ENCODE assay signal across 8 cellular contexts in the genomic region with DNA sequence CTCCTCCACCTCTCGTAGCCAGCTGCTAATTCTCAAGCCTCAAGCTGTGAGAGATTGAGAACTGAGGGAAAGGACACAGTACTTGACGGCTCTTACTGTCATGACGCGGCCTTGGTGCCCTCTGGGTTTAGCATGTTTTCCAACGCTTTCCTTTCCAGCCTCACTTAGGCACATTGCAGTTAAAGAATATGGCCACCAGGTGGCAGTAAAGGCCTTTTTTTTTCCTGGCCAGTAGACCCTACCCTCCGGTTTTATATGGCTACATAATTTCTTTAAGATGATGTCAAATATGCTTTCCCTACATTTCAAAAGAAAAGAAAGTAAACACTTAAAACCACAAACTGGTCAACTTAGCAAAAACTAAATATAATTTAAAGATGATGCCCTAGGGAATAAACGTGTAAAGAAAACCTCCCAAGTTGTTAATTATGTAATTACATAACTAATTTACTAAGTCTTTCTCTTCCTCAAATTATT. TPM values are rescaled to one million over a fixed set of nuclear protein-coding genes. Genes with fewer than 3 reads are reported as not detected.
DNase-seq lines count a peak whose midpoint lies in the region; ATAC-seq, FAIRE-seq and TF ChIP-seq lines count a peak whose summit lies in the region.

No MANE protein-coding gene starts in this region.

- no peaks in the 10 kb centered on the region for H3K9me3 ChIP-seq in GM12878 (replicated peaks; ENCODE audit: control insufficient read depth, insufficient read depth, low read length)

- H4K20me1 ChIP-seq in GM12878 (ENCODE audit: control insufficient read depth, insufficient read depth), result no peaks in the 10 kb centered on the region

- BruUV-seq in GM12878 (replicated peaks; lab: Mats Ljungman, UMichigan), result no TSS peak

- SMC1A ChIA-PET in GM12878 (lab: Charles Lee; ENCODE audit: uncharacterized antibody, unreplicated experiment), result interaction anchor here (0.6 to 17.9 kb wide), 32 partner anchors 9 to 839 kb away, joined by 3 to 348 read pairs (median 4); a partner anchor contains a TSS

- H3K4me1 ChIP-seq in ACC112 (ENCODE audit: control insufficient read depth, insufficient read depth, low read length, unreplicated experiment), result peaks cover 16% of the 10 kb centered on the region
- peaks cover 39% of the 10 kb centered on the region for H3K4me1 ChIP-seq in GM12878 (ENCODE audit: control insufficient read depth, insufficient read depth, low read length)

- WGBS in GM12878 (ENCODE audit: insufficient coverage, insufficient replicate concordance, low lambda C conversion rate, missing lambda C conversion rate), result 11% methylated on average over 7 of the region's 7 CpGs

- TF ChIP-seq EP300 in GM12878 (IDR thresholded peaks at IDR 0.05; ENCODE audit: borderline replicate concordance in 1 of 2, control insufficient read depth in 1 of 2, low read depth in 2 of 2, low read length in 2 of 2), result no peak

- POLR2A ChIA-PET in GM12878 (lab: Charles Lee), result interaction anchor here (0.7 kb wide), 1 partner anchor 10 kb away, joined by 3 read pairs; no protein-coding TSS in a partner anchor

- ATAC-seq in GM12878 (peak; percentile 26), HG03565 (IDR thresholded peaks at IDR 0.05; ENCODE audit: unreplicated experiment) (no peak)

- H3K36me3 ChIP-seq in ACC112 (ENCODE audit: insufficient read depth, low read length), result no peaks in the 10 kb centered on the region
- H3K36me3 ChIP-seq in GM12878 (ENCODE audit: control insufficient read depth in 2 of 2, insufficient read depth in 2 of 2, low read length in 1 of 2), result no peaks in the 10 kb centered on the region

- CTCF ChIA-PET in GM12878 (lab: Yijun Ruan, JAX), result interaction anchor here (0.6 to 3.9 kb wide), 41 partner anchors 9 to 801 kb away, joined by 3 to 30 read pairs (median 4); a partner anchor contains a TSS

- peak; percentile 68 to 80 (median 73) for TF ChIP-seq CTCF in GM12878 (IDR thresholded peaks at IDR 0.05 in 2 of 3, conservative IDR thresholded peaks at IDR 0.05 in 1 of 3; ENCODE audit: control insufficient read depth in 2 of 3, extremely low read depth in 1 of 3, insufficient read depth in 1 of 3, low read depth in 3 of 3, low read length in 3 of 3)

- H3K4me2 ChIP-seq in GM12878 (ENCODE audit: control insufficient read depth, insufficient read depth), result peak overlapping the region; percentile 54; the same call in 1 of the 2 replicates

- RAD21 ChIA-PET in GM12878 (lab: Charles Lee; ENCODE audit: unreplicated experiment), result interaction anchor here (0.8 to 7.6 kb wide), 13 partner anchors 9 to 797 kb away, joined by 3 to 105 read pairs (median 5); a partner anchor contains a TSS

- no peak overlapping the region for H3K9ac ChIP-seq in GM12878 (ENCODE audit: control insufficient read depth, insufficient read depth, low read length)

- H3K27ac ChIP-seq in ACC112 (ENCODE audit: low read depth, low read length), result no peak overlapping the region
- H3K27ac ChIP-seq in GM12878 (ENCODE audit: control insufficient read depth, insufficient read depth), result no peak overlapping the region

- intact Hi-C loops in GM12878 (cut with micrococcal nuclease; ENCODE audit: unreplicated experiment), result loop anchor here (2.0 to 10.0 kb wide), 3 partner anchors 404 to 652 kb away; a partner anchor contains a TSS

- H2AFZ ChIP-seq in ACC112 (ENCODE audit: low read length, unreplicated experiment), result peak overlapping the region; percentile 92
- peak overlapping the region; percentile 84 for H2AFZ ChIP-seq in GM12878 (ENCODE audit: control insufficient read depth, low read depth, low read length)

- H3K79me2 ChIP-seq in ACC112 (ENCODE audit: control insufficient read depth, insufficient read depth, low read length, unreplicated experiment) (no peaks in the 10 kb centered on the region), GM12878 (ENCODE audit: control insufficient read depth, insufficient read depth, low read length) (peaks cover 4% of the 10 kb centered on the region; the same call in 1 of the 2 replicates)

- DNase-seq in GM19239 (ENCODE audit: insufficient read length, low spot score), result no peak
- DNase-seq in NCI-H2029 (lab: John Stamatoyannopoulos, UW), result peak; percentile 37
- DNase-seq in T-helper 2 cell, result peak in 4 of 5 experiments; percentile 16 to 69 (median 33)
- no peak for DNase-seq in GM12878 (ENCODE audit: low read depth, low spot score)
- DNase-seq in iPS-NIHi7 (ENCODE audit: extremely low spot score), result peak; percentile 61
- peak; percentile 35 to 38 for DNase-seq in stimulated activated CD4-positive, alpha-beta T cell treated with anti-CD3 and anti-CD28 coated beads, Interleukin-12 subunit alpha, Interleukin-12 subunit beta, amount 100 ng/mL, for 24 hours (ENCODE audit: low read depth in 2 of 2)

- H3K27me3 ChIP-seq in ACC112 (ENCODE audit: insufficient read depth, low read length) (no peaks in the 10 kb centered on the region), GM12878 (replicated peaks in 1 of 2; ENCODE audit: control insufficient read depth in 2 of 2, insufficient read depth in 2 of 2, low read length in 1 of 2) (no peaks in the 10 kb centered on the region)

- TF ChIP-seq RAD21 in GM12878 (IDR thresholded peaks at IDR 0.05; ENCODE audit: insufficient read depth, low read depth, low read length), result peak; percentile 90

- no peak for TF ChIP-seq POLR2A in GM12878 (IDR thresholded peaks at IDR 0.05; ENCODE audit: low read depth, low read length)

- FAIRE-seq in GM19239 (lab: Jason Lieb, UNC) (peak; percentile 80), GM12878 (lab: Jason Lieb, UNC) (peak; percentile 23)

- in situ Hi-C loops in GM12878 (cut with MboI), result no loop called here

- H3K4me3 ChIP-seq in ACC112 (ENCODE audit: low read depth, low read length) (no peak overlapping the region), GM12878 (no peak overlapping the region)

TF ChIP-seq in GM12878, 131 proteins besides CTCF, POLR2A, EP300 and RAD21:
- TF ChIP-seq MTA2 (IDR thresholded peaks at IDR 0.05; ENCODE audit: low read depth) (peak; percentile 61), YY1 (IDR thresholded peaks at IDR 0.05; ENCODE audit: low read depth, low read length) (peak; percentile 72; the same call in 1 of the 2 replicates), NR2F1 (conservative IDR thresholded peaks at IDR 0.05) (0 out of 2 replicates have a peak, but pooled peaks have one; percentile 16), EED (IDR thresholded peaks at IDR 0.05; ENCODE audit: low read depth) (0 out of 2 replicates have a peak, but pooled peaks have one; percentile 50), ATF7 (IDR thresholded peaks at IDR 0.05; ENCODE audit: low read depth) (peak; percentile 77), MEF2B (IDR thresholded peaks at IDR 0.05; ENCODE audit: partially characterized antibody, poor library complexity, severe bottlenecking) (peak; percentile 86), SMC3 (IDR thresholded peaks at IDR 0.05; ENCODE audit: borderline replicate concordance, low read length) (peak; percentile 70), IKZF2 (IDR thresholded peaks at IDR 0.05) (0 out of 4 replicates have a peak, but pooled peaks of 1 of the 2 experiments have one; percentile 20), RBBP5 (conservative IDR thresholded peaks at IDR 0.05) (no peak), BACH1 (IDR thresholded peaks at IDR 0.05; ENCODE audit: borderline replicate concordance) (no peak), IKZF1 (conservative IDR thresholded peaks at IDR 0.05) (0 out of 2 replicates have a peak, but pooled peaks have one; percentile 47), ZNF24 (IDR thresholded peaks at IDR 0.05) (no peak), SMARCA5 (IDR thresholded peaks at IDR 0.05) (peak; percentile 57; the same call in 1 of the 2 replicates)
- TF ChIP-seq, protein P1, sequence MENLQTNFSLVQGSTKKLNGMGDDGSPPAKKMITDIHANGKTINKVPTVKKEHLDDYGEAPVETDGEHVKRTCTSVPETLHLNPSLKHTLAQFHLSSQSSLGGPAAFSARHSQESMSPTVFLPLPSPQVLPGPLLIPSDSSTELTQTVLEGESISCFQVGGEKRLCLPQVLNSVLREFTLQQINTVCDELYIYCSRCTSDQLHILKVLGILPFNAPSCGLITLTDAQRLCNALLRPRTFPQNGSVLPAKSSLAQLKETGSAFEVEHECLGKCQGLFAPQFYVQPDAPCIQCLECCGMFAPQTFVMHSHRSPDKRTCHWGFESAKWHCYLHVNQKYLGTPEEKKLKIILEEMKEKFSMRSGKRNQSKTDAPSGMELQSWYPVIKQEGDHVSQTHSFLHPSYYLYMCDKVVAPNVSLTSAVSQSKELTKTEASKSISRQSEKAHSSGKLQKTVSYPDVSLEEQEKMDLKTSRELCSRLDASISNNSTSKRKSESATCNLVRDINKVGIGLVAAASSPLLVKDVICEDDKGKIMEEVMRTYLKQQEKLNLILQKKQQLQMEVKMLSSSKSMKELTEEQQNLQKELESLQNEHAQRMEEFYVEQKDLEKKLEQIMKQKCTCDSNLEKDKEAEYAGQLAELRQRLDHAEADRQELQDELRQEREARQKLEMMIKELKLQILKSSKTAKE (IDR thresholded peaks at IDR 0.05; ENCODE audit: low read depth, poor library complexity, severe bottlenecking), result peak; percentile 28

RNA-seq across cellular contexts. Expression of a gene that starts 56.8 kb away (rescaled TPM):
- total RNA-seq in GM12878 (2013; cell fraction: nucleolus; rRNA removed), result 57.5 and 63.1 TPM in 2 replicates
- total RNA-seq in GM12878 (2014; rRNA removed) (98.7 and 102 TPM in 2 replicates), GM12878 (2014; rRNA removed; fragmentation: Illumina TruSeq; extraction: Trizol) (105 and 110 TPM in 2 replicates), GM12878 (2021) (121 and 122 TPM in 2 replicates)
- polyA plus RNA-seq in GM12878 (2011; ENCODE audit: low read depth), result 65.0 TPM
- polyA plus RNA-seq in GM12878 (2011; rRNA removed) (145 and 151 TPM in 2 replicates), GM12878 (2014; fragmentation: Illumina TruSeq; extraction: Trizol) (130 and 143 TPM in 2 replicates), GM12878 (2014; fragmentation: Nextera tagmentation; extraction: Ambion mirVana) (100 to 1,000 TPM; 204 to 230 TPM), GM12878 (2014; rRNA removed) (70.7 and 73.8 TPM in 2 replicates), GM12878 (2016; fragmentation: Nextera tagmentation; extraction: Ambion mirVana) (100 to 1,000 TPM; 147 to 162 TPM)
- 105 and 131 TPM in 2 replicates for polyA plus RNA-seq in GM12878 (2011; cell fraction: cytosol; rRNA removed)
- polyA plus RNA-seq in GM12878 (2011; cell fraction: nucleus; rRNA removed), result 76.3 and 87.9 TPM in 2 replicates
- polyA plus RNA-seq in GM12878 (2012), result 74.4 and 107 TPM in 2 replicates
- polyA minus RNA-seq in GM12878 (2011; rRNA and poly(A)+ RNA removed), result 147 and 151 TPM in 2 replicates
- 43.0 and 63.6 TPM in 2 replicates for polyA minus RNA-seq in GM12878 (2011; cell fraction: cytosol; rRNA and poly(A)+ RNA removed)
- polyA minus RNA-seq in GM12878 (2011; cell fraction: nucleus; rRNA and poly(A)+ RNA removed), result 31.8 and 40.7 TPM in 2 replicates

Comparison
In these comparisons a context has a peak if more than half of its experiments do, and no peak if none do; other contexts are left out.
1. DNase-seq: peak in NCI-H2029 (single experiment), T-helper 2 cell (4 of 5), iPS-NIHi7 (single experiment) and stimulated activated CD4-positive, alpha-beta T cell treated with anti-CD3 and anti-CD28 coated beads, Interleukin-12 subunit alpha, Interleukin-12 subunit beta, amount 100 ng/mL, for 24 hours (2 of 2); none in GM19239 (single experiment) and GM12878 (single experiment).